24 cellular contexts compared by ENCODE assay signal in the genomic region with DNA sequence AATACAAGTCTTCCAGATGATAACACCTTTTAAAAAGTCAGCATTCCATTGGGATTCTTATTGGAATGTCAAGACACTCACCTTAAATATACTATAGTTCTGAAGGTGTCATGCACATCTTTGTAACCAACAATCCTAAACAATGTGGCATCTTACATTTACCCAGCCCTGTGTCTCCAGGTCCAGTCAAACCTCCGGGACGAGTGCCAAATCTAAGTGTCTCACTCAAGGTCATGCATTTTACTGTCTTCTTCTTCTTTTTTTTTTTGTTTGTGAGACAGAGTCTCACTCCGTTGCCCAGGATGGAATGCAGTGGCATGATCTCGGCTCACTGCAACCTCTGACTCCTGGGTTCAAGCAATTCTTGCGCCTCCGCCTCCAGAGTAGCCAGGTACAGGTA.
"Had no signal": no experiment of that assay in that cellular context is flagged by ENCODE, and none has a peak within 500 bp of the region (broad histone marks: within the 10 kb centered on the region; RNA-seq: fewer than 3 reads in every experiment).

No MANE protein-coding gene starts in this region.

- H3K27ac ChIP-seq: ascending aorta, body of pancreas, SK-N-MC, VCaP had no signal

- H3K36me3 ChIP-seq: ascending aorta had no signal

- H3K9me3 ChIP-seq: ascending aorta, body of pancreas had no signal

- H3K4me3 ChIP-seq: ascending aorta, body of pancreas, SK-N-MC had no signal

- H3K27me3 ChIP-seq: ascending aorta, body of pancreas had no signal

- H3K4me1 ChIP-seq: body of pancreas had no signal

- DNase-seq: activated CD4-positive, alpha-beta memory T cell treated with anti-CD3 and anti-CD28 coated beads for 36 hours; activated CD4-positive, alpha-beta T cell treated with anti-CD3 and anti-CD28 coated beads, Interleukin-2, amount 10 ng/mL, durations not matched to agents 7 days and 5 days; activated CD4-positive, CD25-positive, alpha-beta regulatory T cell; activated CD8-positive, alpha-beta memory T cell treated with anti-CD3 and anti-CD28 coated beads for 24 hours; activated effector memory CD4-positive, alpha-beta T cell treated with anti-CD3 and anti-CD28 coated beads, Interleukin-2, amount 50 U/mL, for 16 hours; activated naive CD4-positive, alpha-beta T cell treated with Interleukin-2 at 50 U/mL for 16 hours; activated naive CD8-positive, alpha-beta T cell treated with anti-CD3 and anti-CD28 coated beads, Interleukin-2, amount 50 U/mL, for 24 hours; activated T-cell treated with anti-CD3 and anti-CD28 coated beads, Interleukin-2, amount 50 U/mL, for 4 hours; amniotic stem cell; body of pancreas; Karpas-422; MV-4-11; NCI-H1092 treated with DMSO at 0.1 percent for 48 hours; NCI-H1417 treated with DMSO at 0.1 percent for 48 hours; NCI-H1694; NCI-H2029 treated with DMSO at 0.1 percent for 48 hours; NCI-H446; NCI-H524; SIG-M5; T-cell; T-helper 2 cell had no signal
